In genomic region chr4:176788248-176788647, GRCh38 we compare ENCODE assay signal across 1 cellular context.
TF ChIP-seq lines count a peak whose summit lies in the region.

No MANE protein-coding gene starts in this region.

TF ChIP-seq in endothelial cell of umbilical vein, 7 proteins besides CTCF, POLR2A, EP300 and RAD21:
- TF ChIP-seq GATA2 (IDR thresholded peaks at IDR 0.05; ENCODE audit: insufficient read depth, insufficient read length, low read depth, low read length) (no peak), FOS (IDR thresholded peaks at IDR 0.05; ENCODE audit: borderline replicate concordance, insufficient read depth, low read length) (no peak), MYC (IDR thresholded peaks at IDR 0.05; ENCODE audit: low read depth, low read length) (no peak), JUN (IDR thresholded peaks at IDR 0.05; ENCODE audit: borderline replicate concordance, insufficient read depth, insufficient read length, low read depth) (no peak), POLR2AphosphoS5 (IDR thresholded peaks at IDR 0.05; ENCODE audit: insufficient read depth, low read depth, low read length) (no peak), EZH2 (IDR thresholded peaks at IDR 0.05; ENCODE audit: borderline replicate concordance, low read depth, low read length, severe bottlenecking) (no peak), MAX (IDR thresholded peaks at IDR 0.05; ENCODE audit: insufficient read depth, insufficient read length) (no peak)
